Comparison of ENCODE assay signal across 1 cellular context in genomic region chr20:288956-289692, GRCh38.
A peak's percentile ranks its signal among the peaks of the same experiment; 100 is the strongest.
TF ChIP-seq lines count a peak whose summit lies in the region.

No MANE protein-coding gene starts in this region.

TF ChIP-seq in GM12878, 131 proteins besides CTCF, POLR2A, EP300 and RAD21:
- no peak for TF ChIP-seq RCOR1 (conservative IDR thresholded peaks at IDR 0.05; ENCODE audit: low read depth, low read length)
- peak; percentile 33 for TF ChIP-seq SIX5 (IDR thresholded peaks at IDR 0.05; ENCODE audit: low read depth, low read length, severe bottlenecking)
- TF ChIP-seq ZNF207 (IDR thresholded peaks at IDR 0.05; ENCODE audit: borderline replicate concordance) = no peak
- peak; percentile 35; the same call in 1 of the 2 replicates for TF ChIP-seq RUNX3 (IDR thresholded peaks at IDR 0.05; ENCODE audit: low read length)
- no peak for TF ChIP-seq BCLAF1 (IDR thresholded peaks at IDR 0.05)
